ENCODE assay signal across 7 cellular contexts in the genomic region with DNA sequence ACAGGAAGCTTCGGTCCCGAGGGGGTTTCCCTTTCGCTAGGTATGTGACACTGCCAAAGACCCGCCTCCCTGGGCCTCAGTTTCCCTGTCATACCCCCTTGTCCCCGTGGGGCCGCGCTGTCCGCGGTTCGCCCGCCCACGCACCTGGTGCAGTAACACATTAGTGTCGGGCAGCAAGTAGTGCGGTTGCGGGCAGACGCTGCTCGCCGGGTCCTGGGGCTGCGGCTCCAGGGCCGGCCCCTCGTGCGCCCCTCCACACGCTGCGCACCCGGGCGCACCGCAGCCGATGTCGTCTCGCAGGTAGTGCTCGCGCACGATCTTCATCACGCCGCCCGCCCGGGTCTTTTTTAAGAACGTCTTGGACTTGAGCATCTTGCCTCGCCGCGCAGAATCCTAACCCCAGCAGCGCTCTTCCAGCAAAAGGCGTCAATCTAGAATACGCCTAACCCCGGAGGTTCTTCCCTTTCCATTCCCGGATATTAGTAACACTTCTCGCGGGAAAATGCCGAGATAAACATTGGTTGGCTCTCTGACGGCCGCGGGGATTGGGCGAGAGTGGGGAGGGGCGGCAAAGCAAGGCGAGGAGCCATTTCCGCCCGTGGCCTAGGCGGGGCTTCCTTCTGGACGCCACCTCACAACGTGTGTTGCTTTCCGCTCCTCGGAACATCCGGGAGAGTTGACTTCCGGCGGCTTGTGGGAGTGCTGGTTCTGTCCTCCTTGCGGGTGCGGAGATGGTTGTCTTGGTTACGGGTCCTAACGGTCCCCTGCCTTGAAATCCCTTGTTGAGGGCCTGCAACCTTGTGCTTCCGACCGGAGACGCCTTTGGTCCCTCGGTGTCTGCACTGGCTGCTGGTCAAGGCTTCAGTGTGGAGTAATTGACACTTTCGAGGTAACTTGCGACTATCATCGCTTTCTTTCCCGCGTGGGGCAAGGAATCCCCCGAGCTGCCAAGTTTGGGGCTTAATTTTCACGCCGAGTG.
DNase-seq lines count a peak whose midpoint lies in the region; ATAC-seq lines count a peak whose summit lies in the region.

A gene with protein sequence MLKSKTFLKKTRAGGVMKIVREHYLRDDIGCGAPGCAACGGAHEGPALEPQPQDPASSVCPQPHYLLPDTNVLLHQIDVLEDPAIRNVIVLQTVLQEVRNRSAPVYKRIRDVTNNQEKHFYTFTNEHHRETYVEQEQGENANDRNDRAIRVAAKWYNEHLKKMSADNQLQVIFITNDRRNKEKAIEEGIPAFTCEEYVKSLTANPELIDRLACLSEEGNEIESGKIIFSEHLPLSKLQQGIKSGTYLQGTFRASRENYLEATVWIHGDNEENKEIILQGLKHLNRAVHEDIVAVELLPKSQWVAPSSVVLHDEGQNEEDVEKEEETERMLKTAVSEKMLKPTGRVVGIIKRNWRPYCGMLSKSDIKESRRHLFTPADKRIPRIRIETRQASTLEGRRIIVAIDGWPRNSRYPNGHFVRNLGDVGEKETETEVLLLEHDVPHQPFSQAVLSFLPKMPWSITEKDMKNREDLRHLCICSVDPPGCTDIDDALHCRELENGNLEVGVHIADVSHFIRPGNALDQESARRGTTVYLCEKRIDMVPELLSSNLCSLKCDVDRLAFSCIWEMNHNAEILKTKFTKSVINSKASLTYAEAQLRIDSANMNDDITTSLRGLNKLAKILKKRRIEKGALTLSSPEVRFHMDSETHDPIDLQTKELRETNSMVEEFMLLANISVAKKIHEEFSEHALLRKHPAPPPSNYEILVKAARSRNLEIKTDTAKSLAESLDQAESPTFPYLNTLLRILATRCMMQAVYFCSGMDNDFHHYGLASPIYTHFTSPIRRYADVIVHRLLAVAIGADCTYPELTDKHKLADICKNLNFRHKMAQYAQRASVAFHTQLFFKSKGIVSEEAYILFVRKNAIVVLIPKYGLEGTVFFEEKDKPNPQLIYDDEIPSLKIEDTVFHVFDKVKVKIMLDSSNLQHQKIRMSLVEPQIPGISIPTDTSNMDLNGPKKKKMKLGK (minus strand): TSS at position 440 of the 979 bp plus-strand sequence. CDS start 68 bp downstream, at position 372.
A gene with protein sequence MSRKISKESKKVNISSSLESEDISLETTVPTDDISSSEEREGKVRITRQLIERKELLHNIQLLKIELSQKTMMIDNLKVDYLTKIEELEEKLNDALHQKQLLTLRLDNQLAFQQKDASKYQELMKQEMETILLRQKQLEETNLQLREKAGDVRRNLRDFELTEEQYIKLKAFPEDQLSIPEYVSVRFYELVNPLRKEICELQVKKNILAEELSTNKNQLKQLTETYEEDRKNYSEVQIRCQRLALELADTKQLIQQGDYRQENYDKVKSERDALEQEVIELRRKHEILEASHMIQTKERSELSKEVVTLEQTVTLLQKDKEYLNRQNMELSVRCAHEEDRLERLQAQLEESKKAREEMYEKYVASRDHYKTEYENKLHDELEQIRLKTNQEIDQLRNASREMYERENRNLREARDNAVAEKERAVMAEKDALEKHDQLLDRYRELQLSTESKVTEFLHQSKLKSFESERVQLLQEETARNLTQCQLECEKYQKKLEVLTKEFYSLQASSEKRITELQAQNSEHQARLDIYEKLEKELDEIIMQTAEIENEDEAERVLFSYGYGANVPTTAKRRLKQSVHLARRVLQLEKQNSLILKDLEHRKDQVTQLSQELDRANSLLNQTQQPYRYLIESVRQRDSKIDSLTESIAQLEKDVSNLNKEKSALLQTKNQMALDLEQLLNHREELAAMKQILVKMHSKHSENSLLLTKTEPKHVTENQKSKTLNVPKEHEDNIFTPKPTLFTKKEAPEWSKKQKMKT (plus strand): TSS at position 673 of the 979 bp plus-strand sequence. CDS start 1,337 bp downstream, outside the sequence.

- DNase-seq in NCI-H2081 (lab: John Stamatoyannopoulos, UW), result peak; percentile 96 to 98
- peak; percentile 75 for DNase-seq in T1000 (lab: John Stamatoyannopoulos, UW)
- peak; percentile 99 for DNase-seq in astrocyte of the hippocampus (ENCODE audit: low read depth, low spot score)
- DNase-seq in hippocampal formation (lab: John Stamatoyannopoulos, UW), result peak; percentile 94
- DNase-seq in retina, result peak; percentile 96

- ATAC-seq in GM18508 (IDR thresholded peaks at IDR 0.05; ENCODE audit: insufficient read depth, unreplicated experiment) (peak; percentile 99), HG03025 (IDR thresholded peaks at IDR 0.05; ENCODE audit: low FRiP score, unreplicated experiment) (peak; percentile 99)

Comparison
In these comparisons a context has a peak if more than half of its experiments do, and no peak if none do; other contexts are left out.
1. Peak in every context shown above with its lines: DNase-seq and ATAC-seq.